ENCODE assay signal across 9 cellular contexts in the genomic region with DNA sequence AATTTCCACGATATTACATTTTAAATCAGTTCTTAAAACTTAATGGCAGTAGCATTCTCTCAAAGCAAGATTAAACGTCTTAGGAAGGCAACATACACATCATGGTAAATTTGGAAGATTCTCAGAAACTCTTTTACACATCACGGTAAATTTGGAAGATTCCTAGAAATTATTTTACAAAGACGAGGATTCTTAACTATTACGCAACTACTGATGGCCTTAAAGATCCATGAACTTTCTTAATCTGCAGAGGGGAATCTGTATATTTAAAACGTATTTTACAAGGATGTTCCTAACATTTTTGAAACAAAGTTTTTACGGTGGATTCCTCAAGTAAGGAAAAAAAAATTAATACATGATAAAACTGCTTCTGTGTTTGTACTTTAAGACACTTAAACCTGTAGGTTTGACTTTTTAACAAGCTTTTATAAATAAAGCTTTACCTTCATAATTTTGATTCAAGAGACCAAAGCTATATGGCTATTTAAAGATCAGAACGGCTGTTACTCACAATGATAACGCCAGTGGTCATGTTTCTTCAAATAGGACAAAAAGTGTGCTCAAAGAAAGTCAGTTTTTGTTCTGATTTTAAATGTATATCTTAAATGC. TPM values are rescaled to one million over a fixed set of nuclear protein-coding genes. Genes with fewer than 3 reads are reported as not detected.
A peak's percentile ranks its signal among the peaks of the same experiment; 100 is the strongest.
DNase-seq lines count a peak whose midpoint lies in the region; ATAC-seq and TF ChIP-seq lines count a peak whose summit lies in the region.
"Had no signal": no experiment of that assay in that cellular context is flagged by ENCODE, and none has a peak within 500 bp of the region (broad histone marks: within the 10 kb centered on the region; RNA-seq: fewer than 3 reads in every experiment).

No MANE protein-coding gene starts in this region.

- H3K27ac ChIP-seq in ACC112 (ENCODE audit: low read depth, low read length) (peak overlapping the region; percentile 78; the same call in 1 of the 2 replicates), HCT116 (ENCODE audit: low read depth, low read length) (no peak overlapping the region), lower lobe of right lung (no peak overlapping the region)

- CTCF ChIA-PET in HCT116 (lab: Charles Lee), result no interaction called here

- H4K20me1 ChIP-seq in HCT116 (ENCODE audit: insufficient read depth), result no peaks in the 10 kb centered on the region

- H3K9me2 ChIP-seq in HCT116 (ENCODE audit: insufficient read depth), result no peaks in the 10 kb centered on the region

- H3K4me3 ChIP-seq in ACC112 (ENCODE audit: low read depth, low read length) (peak overlapping the region; percentile 89), HCT116 (replicated peaks in 1 of 2; ENCODE audit: low read depth in 1 of 2, low read length in 2 of 2) (peak overlapping the region; percentile 99), lower lobe of right lung (peak overlapping the region; percentile 97)

- H3K27ac Mint-ChIP-seq in activated naive CD8-positive, alpha-beta T cell treated with anti-CD3 and anti-CD28 coated beads, Interleukin-2, amount 50 U/mL, for 24 hours, result peak overlapping the region; percentile 14

- H3K27me3 Mint-ChIP-seq in activated naive CD8-positive, alpha-beta T cell treated with anti-CD3 and anti-CD28 coated beads, Interleukin-2, amount 50 U/mL, for 24 hours, result no peaks in the 10 kb centered on the region

- TF ChIP-seq CTCF in HCT116 (IDR thresholded peaks at IDR 0.05 in 2 of 3, conservative IDR thresholded peaks at IDR 0.05 in 1 of 3; ENCODE audit: borderline replicate concordance in 1 of 3, insufficient read depth in 1 of 3, low read depth in 2 of 3, low read length in 2 of 3) (no peak), lower lobe of right lung (IDR thresholded peaks at IDR 0.05) (no peak)

- no peak for TF ChIP-seq RAD21 in HCT116 (IDR thresholded peaks at IDR 0.05; ENCODE audit: low read depth)

- intact Hi-C loops in HCT116 (cut with micrococcal nuclease) (no loop called here), lower lobe of right lung (cut with DNase I) (no loop called here)

- H3K4me1 ChIP-seq in ACC112 (ENCODE audit: control insufficient read depth, insufficient read depth, low read length, unreplicated experiment) (peaks cover 15% of the 10 kb centered on the region), HCT116 (ENCODE audit: control insufficient read depth in 1 of 2, insufficient read depth in 2 of 2, low read length in 2 of 2) (peaks cover 0 to 12% of the 10 kb centered on the region in 2 experiments; a peak in 3 of 4 replicates), lower lobe of right lung (peaks cover 26% of the 10 kb centered on the region)

- H3K36me3 Mint-ChIP-seq in activated naive CD8-positive, alpha-beta T cell treated with anti-CD3 and anti-CD28 coated beads, Interleukin-2, amount 50 U/mL, for 24 hours (ENCODE audit: low read depth), result no peaks in the 10 kb centered on the region

- RAD21 ChIA-PET in HCT116 (lab: Charles Lee; ENCODE audit: low non-redundant PET in 1 of 2, low total read pairs in 2 of 2, uncharacterized antibody in 2 of 2, unreplicated experiment in 2 of 2), result no interaction called here

- H3K36me3 ChIP-seq in ACC112 (ENCODE audit: insufficient read depth, low read length), result no peaks in the 10 kb centered on the region
- no peaks in the 10 kb centered on the region for H3K36me3 ChIP-seq in HCT116 (ENCODE audit: control insufficient read depth in 1 of 2, insufficient read depth in 2 of 2, low read length in 2 of 2)
- H3K36me3 ChIP-seq in lower lobe of right lung, result no peaks in the 10 kb centered on the region
- H3K36me3 ChIP-seq: gastroesophageal sphincter had no signal

- BruUV-seq in HCT116 (replicated peaks; lab: Mats Ljungman, UMichigan), result no TSS peak

- H3K4me1 Mint-ChIP-seq in activated naive CD8-positive, alpha-beta T cell treated with anti-CD3 and anti-CD28 coated beads, Interleukin-2, amount 50 U/mL, for 24 hours, result peaks cover 58% of the 10 kb centered on the region

- peaks cover 59% of the 10 kb centered on the region for H3K79me2 ChIP-seq in ACC112 (ENCODE audit: control insufficient read depth, insufficient read depth, low read length, unreplicated experiment)
- peaks cover 63% of the 10 kb centered on the region for H3K79me2 ChIP-seq in HCT116 (ENCODE audit: insufficient read depth, low read length)

- no peak for DNase-seq in HCT116 (ENCODE audit: low read depth, low spot score)
- DNase-seq in activated naive CD8-positive, alpha-beta T cell treated with anti-CD3 and anti-CD28 coated beads, Interleukin-2, amount 50 U/mL, for 24 hours, result no peak
- DNase-seq in lower lobe of right lung, result no peak
- no peak for DNase-seq in middle frontal gyrus (ENCODE audit: extremely low spot score, low spot score)
- no peak for DNase-seq in NCI-H1930 (lab: John Stamatoyannopoulos, UW)
- DNase-seq in dedifferentiated amniotic fluid mesenchymal stem cell (ENCODE audit: extremely low spot score), result no peak

- ATAC-seq in HCT116 (no peak), lower lobe of right lung (no peak), GM21717 (IDR thresholded peaks at IDR 0.05; ENCODE audit: unreplicated experiment) (no peak)
- ATAC-seq in activated naive CD8-positive, alpha-beta T cell treated with anti-CD3 and anti-CD28 coated beads, Interleukin-2, amount 50 U/mL, for 24 hours, result no peak
- ATAC-seq: gastroesophageal sphincter had no signal

- POLR2A ChIA-PET in HCT116 (lab: Charles Lee), result no interaction called here

- no peak for TF ChIP-seq POLR2A in HCT116 (IDR thresholded peaks at IDR 0.05; ENCODE audit: borderline replicate concordance, extremely low read depth, insufficient read depth, insufficient read length)

- H3K4me2 ChIP-seq in HCT116 (ENCODE audit: low read length), result peak overlapping the region; percentile 69

- no peaks in the 10 kb centered on the region for H3K9me3 ChIP-seq in HCT116 (ENCODE audit: control insufficient read depth in 1 of 2, insufficient read depth in 1 of 2, low read depth in 1 of 2, low read length in 2 of 2)
- H3K9me3 ChIP-seq in lower lobe of right lung, result no peaks in the 10 kb centered on the region
- H3K9me3 ChIP-seq: gastroesophageal sphincter had no signal

- H3K9me3 Mint-ChIP-seq in activated naive CD8-positive, alpha-beta T cell treated with anti-CD3 and anti-CD28 coated beads, Interleukin-2, amount 50 U/mL, for 24 hours, result no peaks in the 10 kb centered on the region

- H3K9ac ChIP-seq in HCT116 (ENCODE audit: low read length), result peak overlapping the region; percentile 77

- no peaks in the 10 kb centered on the region for H3K27me3 ChIP-seq in ACC112 (ENCODE audit: insufficient read depth, low read length)
- no peaks in the 10 kb centered on the region for H3K27me3 ChIP-seq in HCT116 (ENCODE audit: insufficient read depth, low read length)
- H3K27me3 ChIP-seq in lower lobe of right lung (ENCODE audit: low read depth), result no peaks in the 10 kb centered on the region
- H3K27me3 ChIP-seq: gastroesophageal sphincter had no signal

- H2AFZ ChIP-seq in ACC112 (ENCODE audit: low read length, unreplicated experiment) (no peak overlapping the region), HCT116 (ENCODE audit: low read depth, low read length, poor library complexity, severe bottlenecking) (no peak overlapping the region)

- peak overlapping the region; percentile 98 for H3K4me3 Mint-ChIP-seq in activated naive CD8-positive, alpha-beta T cell treated with anti-CD3 and anti-CD28 coated beads, Interleukin-2, amount 50 U/mL, for 24 hours

TF ChIP-seq in HCT116, 20 proteins besides CTCF, POLR2A, EP300 and RAD21:
- TF ChIP-seq ELF1 (IDR thresholded peaks at IDR 0.05; ENCODE audit: borderline replicate concordance, low read depth) (no peak), CBX3 (IDR thresholded peaks at IDR 0.05; ENCODE audit: low read depth) (no peak), EZH2phosphoT487 (IDR thresholded peaks at IDR 0.05; ENCODE audit: borderline replicate concordance) (no peak), YY1 (IDR thresholded peaks at IDR 0.05; ENCODE audit: extremely low read depth, insufficient replicate concordance, low read depth, low read length) (no peak), ZNF274 (IDR thresholded peaks at IDR 0.05; ENCODE audit: low read depth, low read length) (no peak), CEBPB (IDR thresholded peaks at IDR 0.05; ENCODE audit: low read depth) (no peak), ZFX (IDR thresholded peaks at IDR 0.05) (no peak), SIN3A (IDR thresholded peaks at IDR 0.05; ENCODE audit: low read depth) (no peak)
- TF ChIP-seq, protein P1, sequence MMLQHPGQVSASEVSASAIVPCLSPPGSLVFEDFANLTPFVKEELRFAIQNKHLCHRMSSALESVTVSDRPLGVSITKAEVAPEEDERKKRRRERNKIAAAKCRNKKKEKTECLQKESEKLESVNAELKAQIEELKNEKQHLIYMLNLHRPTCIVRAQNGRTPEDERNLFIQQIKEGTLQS (IDR thresholded peaks at IDR 0.05), result no peak

RNA-seq across cellular contexts. Expression of a gene that starts 1.7 kb away (rescaled TPM):
- total RNA-seq in HCT116 (2021; ENCODE audit: unreplicated experiment) (29.6 TPM), lower lobe of right lung (48.0 TPM)
- 13.7 and 16.2 TPM in 2 replicates for polyA plus RNA-seq in HCT116 (2012)

RNA-seq across cellular contexts. Expression of a gene that starts 15.2 kb away (rescaled TPM):
- total RNA-seq in HCT116 (2021; ENCODE audit: unreplicated experiment) (361 TPM), lower lobe of right lung (133 TPM)
- polyA plus RNA-seq in HCT116 (2012), result 276 and 324 TPM in 2 replicates
